In the genomic region with DNA sequence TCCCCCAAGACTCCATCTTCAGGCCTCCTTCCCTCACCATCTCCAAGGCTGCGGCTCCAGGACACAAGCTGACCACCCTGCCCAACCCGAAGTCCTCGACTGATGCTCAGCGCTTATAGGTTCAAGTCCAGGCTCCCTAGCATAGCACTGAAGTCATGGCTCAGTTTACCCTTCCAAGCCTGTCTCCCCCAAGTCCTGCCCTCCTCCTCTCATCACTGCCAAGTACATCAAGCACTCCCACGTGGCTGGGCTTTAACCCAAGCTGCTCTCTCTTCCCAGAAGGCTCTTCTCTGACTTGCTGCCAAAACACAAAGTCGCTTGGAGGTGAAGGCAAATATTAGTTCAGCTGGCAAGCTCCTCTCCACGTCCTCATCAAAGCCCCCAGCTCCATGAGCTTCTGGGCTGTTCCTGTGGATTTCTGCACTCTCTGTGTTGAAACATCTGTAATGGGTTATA, we compare ENCODE assay signal across 9 cellular contexts. TPM values are rescaled to one million over a fixed set of nuclear protein-coding genes. Genes with fewer than 3 reads are reported as not detected.
DNase-seq lines count a peak whose midpoint lies in the region; ATAC-seq, FAIRE-seq and TF ChIP-seq lines count a peak whose summit lies in the region.
"Had no signal": no experiment of that assay in that cellular context is flagged by ENCODE, and none has a peak within 500 bp of the region (broad histone marks: within the 10 kb centered on the region; RNA-seq: fewer than 3 reads in every experiment).

No MANE protein-coding gene starts in this region.

- H3K27ac ChIP-seq in K562 (ENCODE audit: extremely low read depth, low read depth, low read length): no peak overlapping the region
- no peak overlapping the region for H3K27ac ChIP-seq in upper lobe of right lung

- H4K20me1 ChIP-seq in K562 (replicated peaks; ENCODE audit: control insufficient read depth, insufficient read depth, low read length): no peaks in the 10 kb centered on the region

- H3K4me1 ChIP-seq in K562 (replicated peaks in 1 of 2; ENCODE audit: control insufficient read depth in 2 of 2, insufficient read depth in 2 of 2, low read length in 2 of 2) (peaks cover 7% of the 10 kb centered on the region in 2 experiments; a peak in 4 of 5 replicates), upper lobe of right lung (peaks cover 38% of the 10 kb centered on the region)

- peaks cover 5% of the 10 kb centered on the region for H3K4me1 Mint-ChIP-seq in activated T-cell treated with anti-CD3 and anti-CD28 coated beads, Interleukin-2, amount 50 U/mL, for 24 hours (ENCODE audit: low read depth)

- CTCF ChIA-PET in K562 (lab: Yijun Ruan, JAX; ENCODE audit: low intra/inter-chr PET ratio): no interaction called here

- no peaks in the 10 kb centered on the region for H3K9me1 ChIP-seq in K562 (ENCODE audit: control insufficient read depth, insufficient read depth, low read length)

- ATAC-seq in K562: peak; percentile 12; the same call in 1 of the 3 replicates
- ATAC-seq in upper lobe of right lung: peak; percentile 54
- no peak for ATAC-seq in GM18867 (IDR thresholded peaks at IDR 0.05; ENCODE audit: unreplicated experiment)

- TF ChIP-seq CTCF in K562 (IDR thresholded peaks at IDR 0.05 in 2 of 3, conservative IDR thresholded peaks at IDR 0.05 in 1 of 3; ENCODE audit: insufficient read depth in 2 of 3, low read depth in 1 of 3, low read length in 3 of 3): no peak
- no peak for TF ChIP-seq CTCF in upper lobe of right lung (IDR thresholded peaks at IDR 0.05)

- no peaks in the 10 kb centered on the region; the same call in 1 of the 2 replicates for H3K9me3 ChIP-seq in K562 (replicated peaks; ENCODE audit: control insufficient read depth, insufficient read depth, low read depth, low read length)
- no peaks in the 10 kb centered on the region for H3K9me3 ChIP-seq in upper lobe of right lung

- H3K9me3 Mint-ChIP-seq in activated T-cell treated with anti-CD3 and anti-CD28 coated beads, Interleukin-2, amount 50 U/mL, for 24 hours: no peaks in the 10 kb centered on the region
- H3K9me3 Mint-ChIP-seq: activated T-helper 1 cell treated with anti-CD3 and anti-CD28 coated beads, Interleukin-12 subunit alpha, Interleukin-12 subunit beta, Interleukin-2, Interleukin-4 antibody, amounts not matched to agents 30 ng/mL and 10 ng/mL and 1 ng/mL, durations not matched to agents 14 hours and 24 hours and 36 hours had no signal

- in situ Hi-C loops in K562 (cut with MboI): no loop called here

- peak; percentile 6 for FAIRE-seq in K562 (lab: Jason Lieb, UNC)
- FAIRE-seq: GM12891 had no signal

- H3K27me3 Mint-ChIP-seq in activated T-cell treated with anti-CD3 and anti-CD28 coated beads, Interleukin-2, amount 50 U/mL, for 24 hours: peaks cover 50% of the 10 kb centered on the region

- no peak for TF ChIP-seq POLR2A in K562 (conservative IDR thresholded peaks at IDR 0.05)

- POLR2A ChIA-PET in K562 (lab: Yijun Ruan, JAX): interaction anchor here (0.7 to 2.4 kb wide), 4 partner anchors 10 to 18 kb away, joined by 3 to 8 read pairs (median 6); no protein-coding TSS in a partner anchor

- DNase-seq in NCI-H146 treated with DMSO at 0.1 percent for 48 hours (lab: John Stamatoyannopoulos, UW; ENCODE audit: unreplicated experiment) (peak; percentile 73), K562 (ENCODE audit: extremely low read depth in 1 of 4, low spot score in 3 of 4) (peak in 1 of 4 experiments; percentile 4), left kidney (ENCODE audit: low read depth, low spot score) (peak; percentile 86), upper lobe of right lung (peak; percentile 70)
- DNase-seq in activated T-cell treated with anti-CD3 and anti-CD28 coated beads, Interleukin-2, amount 50 U/mL, for 48 hours: no peak
- no peak for DNase-seq in activated T-cell treated with anti-CD3 and anti-CD28 coated beads, Interleukin-2, amount 50 U/mL, for 24 hours

- peak overlapping the region in 1 of 2 experiments; percentile 30; a peak in 1 of 4 replicates for H3K9ac ChIP-seq in K562 (ENCODE audit: insufficient read depth in 1 of 2, low read depth in 2 of 2, low read length in 2 of 2)

- no peak for TF ChIP-seq RAD21 in K562 (CRISPR knock-in tag; conservative IDR thresholded peaks at IDR 0.05 in 1 of 2, IDR thresholded peaks at IDR 0.05 in 1 of 2)

- H3K27me3 ChIP-seq in K562 (ENCODE audit: control insufficient read depth in 2 of 2, insufficient read depth in 2 of 2, low read length in 2 of 2): no peaks in the 10 kb centered on the region
- H3K27me3 ChIP-seq in upper lobe of right lung: no peaks in the 10 kb centered on the region

- no peaks in the 10 kb centered on the region for H3K36me3 ChIP-seq in K562 (ENCODE audit: control insufficient read depth, insufficient read depth, low read length)
- no peaks in the 10 kb centered on the region for H3K36me3 ChIP-seq in upper lobe of right lung

- no peak overlapping the region for H3K27ac Mint-ChIP-seq in activated T-cell treated with anti-CD3 and anti-CD28 coated beads, Interleukin-2, amount 50 U/mL, for 24 hours
- H3K27ac Mint-ChIP-seq: activated T-helper 1 cell treated with anti-CD3 and anti-CD28 coated beads, Interleukin-12 subunit alpha, Interleukin-12 subunit beta, Interleukin-2, Interleukin-4 antibody, amounts not matched to agents 30 ng/mL and 10 ng/mL and 1 ng/mL, durations not matched to agents 14 hours and 24 hours and 36 hours had no signal

- WGBS in K562 (ENCODE audit: insufficient coverage, low coverage, missing lambda C conversion rate): 31% methylated on average over 7 of the region's 7 CpGs

- no peak overlapping the region for H3K4me2 ChIP-seq in K562 (ENCODE audit: insufficient read depth, low read length)

- H2AFZ ChIP-seq in K562 (ENCODE audit: low read depth, low read length): peak overlapping the region; percentile 41

- no peak overlapping the region for H3K4me3 Mint-ChIP-seq in activated T-cell treated with anti-CD3 and anti-CD28 coated beads, Interleukin-2, amount 50 U/mL, for 24 hours
- H3K4me3 Mint-ChIP-seq: activated T-helper 1 cell treated with anti-CD3 and anti-CD28 coated beads, Interleukin-12 subunit alpha, Interleukin-12 subunit beta, Interleukin-2, Interleukin-4 antibody, amounts not matched to agents 30 ng/mL and 10 ng/mL and 1 ng/mL, durations not matched to agents 14 hours and 24 hours and 36 hours had no signal

- intact Hi-C loops in K562 (cut with micrococcal nuclease): no loop called here
- intact Hi-C loops in upper lobe of right lung (cut with DNase I): no loop called here

- H3K36me3 Mint-ChIP-seq in activated T-cell treated with anti-CD3 and anti-CD28 coated beads, Interleukin-2, amount 50 U/mL, for 24 hours (ENCODE audit: low read depth): no peaks in the 10 kb centered on the region

- BruUV-seq in K562 (replicated peaks; lab: Mats Ljungman, UMichigan): no TSS peak

- no peak for TF ChIP-seq EP300 in K562 (IDR thresholded peaks at IDR 0.05; ENCODE audit: low read length)

- H3K79me2 ChIP-seq in K562 (ENCODE audit: control insufficient read depth, insufficient read depth, low read length): no peaks in the 10 kb centered on the region

- H3K4me3 ChIP-seq in K562 (no peak overlapping the region), upper lobe of right lung (no peak overlapping the region)

TF ChIP-seq in K562, 482 proteins besides CTCF, POLR2A, EP300 and RAD21 (continues in another document):
- TF ChIP-seq NFE2 (IDR thresholded peaks at IDR 0.05; ENCODE audit: low read depth): no peak
- 0 out of 4 replicates have a peak, but pooled peaks of 1 of the 2 experiments have one; percentile 26 for TF ChIP-seq HDAC1 (IDR thresholded peaks at IDR 0.05)

RNA-seq across cellular contexts. Expression of a gene that starts 22.1 kb away (rescaled TPM):
- total RNA-seq in K562 (2011; cell fraction: chromatin; rRNA removed; ENCODE audit: low replicate concordance): 561 and 734 TPM in 2 replicates
- 300 and 404 TPM in 2 replicates for total RNA-seq in K562 (2011; cell fraction: nucleolus; rRNA removed)
- total RNA-seq in K562 (2011; cell fraction: nucleoplasm; rRNA removed): 460 and 488 TPM in 2 replicates
- total RNA-seq in K562 (2014; rRNA removed) (68.1 and 82.1 TPM in 2 replicates), K562 (2014; rRNA removed; fragmentation: Illumina TruSeq; extraction: Trizol) (110 and 145 TPM in 2 replicates), K562 (2015; rRNA removed; fragmentation: Illumina TruSeq; extraction: Trizol) (73.8 and 74.1 TPM in 2 replicates), K562 (2021) (173 and 197 TPM in 2 replicates), upper lobe of right lung (150 TPM)
- polyA plus RNA-seq in K562 (2011; rRNA removed) (363 and 456 TPM in 2 replicates), K562 (2014; fragmentation: Illumina TruSeq; extraction: Trizol) (97.2 and 107 TPM in 2 replicates), K562 (2014; fragmentation: Nextera tagmentation; extraction: Ambion mirVana) (100 to 1,000 TPM; 170 to 176 TPM), K562 (2014; rRNA removed) (113 and 116 TPM in 2 replicates)
- 108 and 266 TPM in 2 replicates for polyA plus RNA-seq in K562 (2011; cell fraction: cytosol; rRNA removed)
- 690 and 1,115 TPM in 2 replicates for polyA plus RNA-seq in K562 (2011; cell fraction: nucleus; rRNA removed)
- polyA plus RNA-seq in K562 (2012): 113 TPM in 2 replicates
- 714 and 809 TPM in 2 replicates for polyA minus RNA-seq in K562 (2011; rRNA and poly(A)+ RNA removed)
- polyA minus RNA-seq in K562 (2011; cell fraction: cytosol; rRNA and poly(A)+ RNA removed): 187 and 222 TPM in 2 replicates
- polyA minus RNA-seq in K562 (2011; cell fraction: nucleus; rRNA and poly(A)+ RNA removed): 218 and 284 TPM in 2 replicates

RNA-seq across cellular contexts. Expression of a gene that starts 23.7 kb away (rescaled TPM):
- 57.6 and 73.6 TPM in 2 replicates for total RNA-seq in K562 (2011; cell fraction: chromatin; rRNA removed; ENCODE audit: low replicate concordance)
- 41.8 and 51.0 TPM in 2 replicates for total RNA-seq in K562 (2011; cell fraction: nucleolus; rRNA removed)
- total RNA-seq in K562 (2011; cell fraction: nucleoplasm; rRNA removed): 60.6 and 76.3 TPM in 2 replicates
- total RNA-seq in K562 (2014; rRNA removed) (22.6 and 30.0 TPM in 2 replicates), K562 (2014; rRNA removed; fragmentation: Illumina TruSeq; extraction: Trizol) (68.2 and 86.7 TPM in 2 replicates), K562 (2015; rRNA removed; fragmentation: Illumina TruSeq; extraction: Trizol) (54.7 and 55.5 TPM in 2 replicates), K562 (2021) (119 and 121 TPM in 2 replicates), upper lobe of right lung (21.8 TPM)
- polyA plus RNA-seq in K562 (2011; rRNA removed) (183 and 192 TPM in 2 replicates), K562 (2014; fragmentation: Illumina TruSeq; extraction: Trizol) (140 and 144 TPM in 2 replicates), K562 (2014; fragmentation: Nextera tagmentation; extraction: Ambion mirVana) (10 to 100 TPM; 53.4 to 71.1 TPM), K562 (2014; rRNA removed) (109 and 128 TPM in 2 replicates)
- 228 and 464 TPM in 2 replicates for polyA plus RNA-seq in K562 (2011; cell fraction: cytosol; rRNA removed)
- 27.2 and 28.4 TPM in 2 replicates for polyA plus RNA-seq in K562 (2011; cell fraction: nucleus; rRNA removed)
- polyA plus RNA-seq in K562 (2012): 129 and 225 TPM in 2 replicates
- polyA minus RNA-seq in K562 (2011; rRNA and poly(A)+ RNA removed): 176 TPM in 2 replicates
- 200 and 213 TPM in 2 replicates for polyA minus RNA-seq in K562 (2011; cell fraction: cytosol; rRNA and poly(A)+ RNA removed)
- 23.2 and 39.3 TPM in 2 replicates for polyA minus RNA-seq in K562 (2011; cell fraction: nucleus; rRNA and poly(A)+ RNA removed)

Comparison
In these comparisons a context has a peak if more than half of its experiments do, and no peak if none do; other contexts are left out.
1. DNase-seq: peak in NCI-H146 treated with DMSO at 0.1 percent for 48 hours (single experiment), left kidney (single experiment) and upper lobe of right lung (single experiment); none in activated T-cell treated with anti-CD3 and anti-CD28 coated beads, Interleukin-2, amount 50 U/mL, for 48 hours (0 of 2) and activated T-cell treated with anti-CD3 and anti-CD28 coated beads, Interleukin-2, amount 50 U/mL, for 24 hours (single experiment).